ENCODE assay signal across 17 cellular contexts in genomic region chr17:72266099-72266852, GRCh38.
DNase-seq lines count a peak whose midpoint lies in the region; ATAC-seq, FAIRE-seq and TF ChIP-seq lines count a peak whose summit lies in the region.
"Had no signal": no experiment of that assay in that cellular context is flagged by ENCODE, and none has a peak within 500 bp of the region (broad histone marks: within the 10 kb centered on the region; RNA-seq: fewer than 3 reads in every experiment).

No MANE protein-coding gene starts in this region.

- no peak overlapping the region for H3K14ac ChIP-seq in mesenchymal stem cell (ENCODE audit: low read length in 2 of 2)

- no peak overlapping the region for H3K9ac ChIP-seq in mesenchymal stem cell (ENCODE audit: low read length)

- H3K79me1 ChIP-seq in mesenchymal stem cell (replicated peaks; ENCODE audit: low read length, poor library complexity, severe bottlenecking): no peaks in the 10 kb centered on the region

- no peak for TF ChIP-seq POLR2A in GM12892 (IDR thresholded peaks at IDR 0.05; ENCODE audit: low read depth, low read length)

- H3K27ac Mint-ChIP-seq in CD8-positive, alpha-beta memory T cell: no peak overlapping the region
- H3K27ac Mint-ChIP-seq: activated naive CD8-positive, alpha-beta T cell treated with anti-CD3 and anti-CD28 coated beads, Interleukin-2, amount 50 U/mL, for 24 hours had no signal

- no peak overlapping the region for H3K18ac ChIP-seq in mesenchymal stem cell (ENCODE audit: low read depth in 1 of 2, low read length in 2 of 2)

- peak overlapping the region; percentile 47 for H2BK5ac ChIP-seq in mesenchymal stem cell (ENCODE audit: low read depth, low read length, poor library complexity, severe bottlenecking)

- no peak overlapping the region for H4K8ac ChIP-seq in mesenchymal stem cell (ENCODE audit: low read length)

- WGBS in mesenchymal stem cell: 68% methylated on average over 14 of the region's 14 CpGs

- peak overlapping the region; percentile 25 for H4K91ac ChIP-seq in mesenchymal stem cell (ENCODE audit: low read length)

- H2AFZ ChIP-seq in mesenchymal stem cell (ENCODE audit: low read depth, low read length): no peak overlapping the region

- H3K27me3 ChIP-seq in mesenchymal stem cell (ENCODE audit: control insufficient read depth in 1 of 2, insufficient read depth in 1 of 2, low read length in 2 of 2): peaks cover 9% of the 10 kb centered on the region in 2 experiments
- no peaks in the 10 kb centered on the region for H3K27me3 ChIP-seq in CD8-positive, alpha-beta memory T cell (ENCODE audit: insufficient read depth, low read length, poor library complexity, severe bottlenecking)

- H3K23ac ChIP-seq in mesenchymal stem cell (ENCODE audit: low read length in 2 of 2): no peak overlapping the region

- peaks cover 0 to 5% of the 10 kb centered on the region in 2 donors for H3K27me3 Mint-ChIP-seq in CD8-positive, alpha-beta memory T cell
- H3K27me3 Mint-ChIP-seq: activated naive CD8-positive, alpha-beta T cell treated with anti-CD3 and anti-CD28 coated beads, Interleukin-2, amount 50 U/mL, for 24 hours had no signal

- peaks cover 0 to 5% (median 3%) of the 10 kb centered on the region in 5 donors for H3K9me3 Mint-ChIP-seq in CD8-positive, alpha-beta memory T cell

- no peak overlapping the region for H2BK12ac ChIP-seq in mesenchymal stem cell (ENCODE audit: low read length in 2 of 2)

- H3K9me3 ChIP-seq in HEK293 (ENCODE audit: control insufficient read depth, insufficient read depth, low read depth, low read length): no peaks in the 10 kb centered on the region
- peaks cover 10% of the 10 kb centered on the region for H3K9me3 ChIP-seq in mesenchymal stem cell (ENCODE audit: control insufficient read depth, low read length)
- H3K9me3 ChIP-seq in CD8-positive, alpha-beta memory T cell (ENCODE audit: low read length): no peaks in the 10 kb centered on the region

- no peak overlapping the region for H3K4me2 ChIP-seq in mesenchymal stem cell (ENCODE audit: low read length, poor library complexity, severe bottlenecking)

- H3K4me1 Mint-ChIP-seq in CD8-positive, alpha-beta memory T cell: no peaks in the 10 kb centered on the region
- H3K4me1 Mint-ChIP-seq: activated naive CD8-positive, alpha-beta T cell treated with anti-CD3 and anti-CD28 coated beads, Interleukin-2, amount 50 U/mL, for 24 hours had no signal

- no peak for TF ChIP-seq CTCF in HEK293 (tag by site-specific recombination; IDR thresholded peaks at IDR 0.05)

- ATAC-seq in GM18861 (IDR thresholded peaks at IDR 0.05; ENCODE audit: unreplicated experiment): no peak
- ATAC-seq: activated naive CD8-positive, alpha-beta T cell treated with anti-CD3 and anti-CD28 coated beads, Interleukin-2, amount 50 U/mL, for 24 hours had no signal

- H2BK15ac ChIP-seq in mesenchymal stem cell (ENCODE audit: low read depth, poor library complexity, severe bottlenecking): no peak overlapping the region

- no peaks in the 10 kb centered on the region for H3K36me3 ChIP-seq in HEK293 (ENCODE audit: control insufficient read depth in 2 of 2, insufficient read depth in 1 of 2, low read length in 2 of 2)
- H3K36me3 ChIP-seq in mesenchymal stem cell (ENCODE audit: control insufficient read depth in 1 of 2, insufficient read depth in 2 of 2, low read depth in 1 of 2, low read length in 2 of 2): no peaks in the 10 kb centered on the region
- no peaks in the 10 kb centered on the region for H3K36me3 ChIP-seq in CD8-positive, alpha-beta memory T cell (ENCODE audit: insufficient read depth, low read length)

- H3K4ac ChIP-seq in mesenchymal stem cell (ENCODE audit: low read depth in 1 of 2, low read length in 2 of 2): no peak overlapping the region

- H3K4me3 ChIP-seq in HEK293 (ENCODE audit: low read depth, low read length): no peak overlapping the region
- no peak overlapping the region for H3K4me3 ChIP-seq in mesenchymal stem cell (ENCODE audit: insufficient read depth in 1 of 2, low read depth in 1 of 2, low read length in 2 of 2)
- H3K4me3 ChIP-seq in CD8-positive, alpha-beta memory T cell (ENCODE audit: low read length): no peak overlapping the region

- FAIRE-seq in GM12892 (lab: Jason Lieb, UNC): no peak
- FAIRE-seq: GM19239 had no signal

- H3K36me3 Mint-ChIP-seq in CD8-positive, alpha-beta memory T cell: no peaks in the 10 kb centered on the region

- peak overlapping the region; percentile 35 for H2AK5ac ChIP-seq in mesenchymal stem cell (ENCODE audit: low read length, severe bottlenecking)

- H3K4me1 ChIP-seq in HEK293 (ENCODE audit: control insufficient read depth, insufficient read depth, low read length) (peaks cover 3% of the 10 kb centered on the region; the same call in 1 of the 2 replicates), mesenchymal stem cell (ENCODE audit: control insufficient read depth, insufficient read depth, low read depth, low read length) (peaks cover 2% of the 10 kb centered on the region)
- H3K4me1 ChIP-seq in CD8-positive, alpha-beta memory T cell (ENCODE audit: insufficient read depth, low read length): no peaks in the 10 kb centered on the region

- no peak overlapping the region for H3K4me3 Mint-ChIP-seq in CD8-positive, alpha-beta memory T cell
- H3K4me3 Mint-ChIP-seq: activated naive CD8-positive, alpha-beta T cell treated with anti-CD3 and anti-CD28 coated beads, Interleukin-2, amount 50 U/mL, for 24 hours had no signal

- DNase-seq in NCI-H1436 treated with DMSO at 0.1 percent for 48 hours (lab: John Stamatoyannopoulos, UW): peak; percentile 84
- DNase-seq in NCI-H748 treated with DMSO at 0.1 percent for 48 hours (lab: John Stamatoyannopoulos, UW): peak; percentile 96
- no peak for DNase-seq in mesenchymal stem cell
- DNase-seq in GM12892 (ENCODE audit: insufficient read length): no peak
- no peak for DNase-seq in CD8-positive, alpha-beta memory T cell
- DNase-seq: activated naive CD8-positive, alpha-beta T cell treated with anti-CD3 and anti-CD28 coated beads, Interleukin-2, amount 50 U/mL, for 24 hours; central memory CD4-positive, alpha-beta T cell; effector memory CD4-positive, alpha-beta T cell; hippocampal formation; kidney glomerular epithelial cell; occipital lobe; stimulated activated CD4-positive, alpha-beta T cell treated with anti-CD3 and anti-CD28 coated beads, Interleukin-4, amount 100 ng/mL, for 24 hours; stimulated activated CD8-positive, alpha-beta memory T cell treated with anti-CD3 and anti-CD28 coated beads, Interleukin-4, amount 100 ng/mL, for 48 hours had no signal

- H3K27ac ChIP-seq in HEK293 (ENCODE audit: extremely low read depth, low read depth, low read length) (no peak overlapping the region), mesenchymal stem cell (ENCODE audit: low read length, poor library complexity, severe bottlenecking) (no peak overlapping the region)
- no peak overlapping the region for H3K27ac ChIP-seq in CD8-positive, alpha-beta memory T cell (ENCODE audit: low read depth, low read length)
- H3K27ac ChIP-seq: VCaP had no signal

- POLR2A ChIA-PET in HEK293 (lab: Yijun Ruan, JAX): no interaction called here
- POLR2A ChIA-PET in CD8-positive, alpha-beta memory T cell (lab: Charles Lee): no interaction called here

- CTCF ChIA-PET in HEK293 (lab: Yijun Ruan, JAX): interaction anchor here (0.5 kb wide), 2 partner anchors 273 to 437 kb away, joined by 6 to 7 read pairs; no protein-coding TSS in a partner anchor
- CTCF ChIA-PET in CD8-positive, alpha-beta memory T cell (lab: Charles Lee): no interaction called here

- no peak overlapping the region for H2BK120ac ChIP-seq in mesenchymal stem cell (ENCODE audit: low read depth, low read length)

TF ChIP-seq in HEK293, 187 proteins besides CTCF, POLR2A, EP300 and RAD21:
- TF ChIP-seq RBAK (tag by site-specific recombination; IDR thresholded peaks at IDR 0.05) (no peak), TRIM28 (IDR thresholded peaks at IDR 0.05; ENCODE audit: borderline replicate concordance, low read length) (peak; percentile 30; the same call in 1 of the 2 replicates)

Comparison
In these comparisons a context has a peak if more than half of its experiments do, and no peak if none do; other contexts are left out.
1. DNase-seq: peak in NCI-H1436 treated with DMSO at 0.1 percent for 48 hours (single experiment) and NCI-H748 treated with DMSO at 0.1 percent for 48 hours (single experiment); none in mesenchymal stem cell (single experiment), GM12892 (single experiment) and CD8-positive, alpha-beta memory T cell (0 of 5).